Comparison of ENCODE assay signal across 1 cellular context in the genomic region with DNA sequence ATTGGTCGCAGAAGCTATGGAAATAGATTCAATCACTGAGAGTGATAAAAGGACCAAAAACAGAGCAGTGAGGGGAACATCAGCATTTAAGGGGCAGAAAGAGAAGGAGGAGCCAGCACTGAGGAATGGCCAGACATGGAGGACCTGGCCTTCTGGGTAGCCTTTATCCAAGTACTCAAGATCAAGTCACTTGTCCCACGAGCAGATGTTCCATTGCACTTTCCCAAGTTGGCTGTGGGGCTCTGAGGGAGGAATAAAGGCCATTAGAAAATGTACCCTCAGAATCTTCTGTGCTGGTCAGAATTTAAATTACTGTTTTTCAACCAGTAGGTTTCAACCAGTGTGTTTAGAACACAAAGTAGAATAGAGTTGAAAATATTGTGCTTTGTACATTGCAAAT.
TF ChIP-seq lines count a peak whose summit lies in the region.

No MANE protein-coding gene starts in this region.

TF ChIP-seq in HCT116, 20 proteins besides CTCF, POLR2A, EP300 and RAD21 (continued from another document):
- TF ChIP-seq ELF1 (IDR thresholded peaks at IDR 0.05; ENCODE audit: borderline replicate concordance, low read depth), result no peak
- TF ChIP-seq SIN3A (IDR thresholded peaks at IDR 0.05; ENCODE audit: low read depth), result no peak
- TF ChIP-seq, protein P1, sequence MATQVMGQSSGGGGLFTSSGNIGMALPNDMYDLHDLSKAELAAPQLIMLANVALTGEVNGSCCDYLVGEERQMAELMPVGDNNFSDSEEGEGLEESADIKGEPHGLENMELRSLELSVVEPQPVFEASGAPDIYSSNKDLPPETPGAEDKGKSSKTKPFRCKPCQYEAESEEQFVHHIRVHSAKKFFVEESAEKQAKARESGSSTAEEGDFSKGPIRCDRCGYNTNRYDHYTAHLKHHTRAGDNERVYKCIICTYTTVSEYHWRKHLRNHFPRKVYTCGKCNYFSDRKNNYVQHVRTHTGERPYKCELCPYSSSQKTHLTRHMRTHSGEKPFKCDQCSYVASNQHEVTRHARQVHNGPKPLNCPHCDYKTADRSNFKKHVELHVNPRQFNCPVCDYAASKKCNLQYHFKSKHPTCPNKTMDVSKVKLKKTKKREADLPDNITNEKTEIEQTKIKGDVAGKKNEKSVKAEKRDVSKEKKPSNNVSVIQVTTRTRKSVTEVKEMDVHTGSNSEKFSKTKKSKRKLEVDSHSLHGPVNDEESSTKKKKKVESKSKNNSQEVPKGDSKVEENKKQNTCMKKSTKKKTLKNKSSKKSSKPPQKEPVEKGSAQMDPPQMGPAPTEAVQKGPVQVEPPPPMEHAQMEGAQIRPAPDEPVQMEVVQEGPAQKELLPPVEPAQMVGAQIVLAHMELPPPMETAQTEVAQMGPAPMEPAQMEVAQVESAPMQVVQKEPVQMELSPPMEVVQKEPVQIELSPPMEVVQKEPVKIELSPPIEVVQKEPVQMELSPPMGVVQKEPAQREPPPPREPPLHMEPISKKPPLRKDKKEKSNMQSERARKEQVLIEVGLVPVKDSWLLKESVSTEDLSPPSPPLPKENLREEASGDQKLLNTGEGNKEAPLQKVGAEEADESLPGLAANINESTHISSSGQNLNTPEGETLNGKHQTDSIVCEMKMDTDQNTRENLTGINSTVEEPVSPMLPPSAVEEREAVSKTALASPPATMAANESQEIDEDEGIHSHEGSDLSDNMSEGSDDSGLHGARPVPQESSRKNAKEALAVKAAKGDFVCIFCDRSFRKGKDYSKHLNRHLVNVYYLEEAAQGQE (IDR thresholded peaks at IDR 0.05; ENCODE audit: low read depth), result no peak
- no peak for TF ChIP-seq FOSL1 (IDR thresholded peaks at IDR 0.05; ENCODE audit: low read depth)
- TF ChIP-seq ZBTB33 (IDR thresholded peaks at IDR 0.05; ENCODE audit: extremely low read depth, insufficient replicate concordance, low read length), result no peak
- no peak for TF ChIP-seq ATF3 (IDR thresholded peaks at IDR 0.05)
- no peak for TF ChIP-seq YY1 (IDR thresholded peaks at IDR 0.05; ENCODE audit: extremely low read depth, insufficient replicate concordance, low read depth, low read length)
- TF ChIP-seq SP1 (IDR thresholded peaks at IDR 0.05; ENCODE audit: low read depth), result no peak
- TF ChIP-seq JUND (IDR thresholded peaks at IDR 0.05), result no peak
- no peak for TF ChIP-seq ZNF274 (IDR thresholded peaks at IDR 0.05; ENCODE audit: low read depth, low read length)
- no peak for TF ChIP-seq EGR1 (IDR thresholded peaks at IDR 0.05; ENCODE audit: low read depth)
- TF ChIP-seq POLR2AphosphoS5 (IDR thresholded peaks at IDR 0.05; ENCODE audit: low read depth, low read length), result no peak
TF ChIP-seq in HCT116: peak in this region for 0.
